Comparison of ENCODE assay signal across 17 cellular contexts in genomic region chr13:40336228-40337221, GRCh38.
DNase-seq lines count a peak whose midpoint lies in the region; ATAC-seq and TF ChIP-seq lines count a peak whose summit lies in the region.
"Had no signal": no experiment of that assay in that cellular context is flagged by ENCODE, and none has a peak within 500 bp of the region (broad histone marks: within the 10 kb centered on the region; RNA-seq: fewer than 3 reads in every experiment).

No MANE protein-coding gene starts in this region.

- H3K4me3 ChIP-seq in GM23338 = no peak overlapping the region
- no peak overlapping the region for H3K4me3 ChIP-seq in liver (ENCODE audit: low read depth in 1 of 3, low read length in 3 of 3)
- no peak overlapping the region for H3K4me3 ChIP-seq in gastrocnemius medialis
- H3K4me3 ChIP-seq: lung, upper lobe of left lung had no signal

- no peaks in the 10 kb centered on the region; the same call in 2 of the 3 replicates for H3K36me3 Mint-ChIP-seq in GM23338 (ENCODE audit: low read depth)
- H3K36me3 Mint-ChIP-seq: T-cell had no signal

- H3K27me3 Mint-ChIP-seq in GM23338 (ENCODE audit: insufficient read depth, low read depth, poor library complexity) = peaks cover 3% of the 10 kb centered on the region
- H3K27me3 Mint-ChIP-seq: stimulated activated naive CD8-positive, alpha-beta T cell treated with anti-CD3 and anti-CD28 coated beads, Interleukin-15, amount 100 ng/mL, for 72 hours; T-cell had no signal

- TF ChIP-seq POLR2A in gastrocnemius medialis (IDR thresholded peaks at IDR 0.05) = no peak

- no peaks in the 10 kb centered on the region for H3K36me3 ChIP-seq in GM23338 (ENCODE audit: insufficient read depth)
- H3K36me3 ChIP-seq in liver (ENCODE audit: control insufficient read depth in 4 of 4, insufficient read depth in 3 of 4, low read depth in 1 of 4, low read length in 3 of 4) = no peaks in the 10 kb centered on the region
- H3K36me3 ChIP-seq in gastrocnemius medialis = no peaks in the 10 kb centered on the region
- H3K36me3 ChIP-seq: upper lobe of left lung had no signal

- peak; percentile 31 to 45 for TF ChIP-seq RAD21 in liver (IDR thresholded peaks at IDR 0.05)

- H3K4me1 ChIP-seq in GM23338 (ENCODE audit: insufficient read depth) (peaks cover 12% of the 10 kb centered on the region), liver (ENCODE audit: control insufficient read depth in 4 of 4, insufficient read depth in 4 of 4, low read length in 3 of 4) (peaks cover 13 to 23% (median 17%) of the 10 kb centered on the region in 4 donors), gastrocnemius medialis (peaks cover 18 to 24% of the 10 kb centered on the region in 2 donors)
- H3K4me1 ChIP-seq: parathyroid adenoma had no signal

- H3K27me3 ChIP-seq in GM23338 (ENCODE audit: insufficient read depth) (no peaks in the 10 kb centered on the region), liver (ENCODE audit: control insufficient read depth in 4 of 4, insufficient read depth in 4 of 4, low read length in 3 of 4) (no peaks in the 10 kb centered on the region), gastrocnemius medialis (no peaks in the 10 kb centered on the region)
- H3K27me3 ChIP-seq: upper lobe of left lung had no signal

- 53% methylated on average over 7 of the region's 7 CpGs for WGBS in liver

- H3K4me2 ChIP-seq in GM23338 = no peak overlapping the region

- ATAC-seq in GM23338 = no peak
- peak in 1 of 2 donors; percentile 40 for ATAC-seq in gastrocnemius medialis
- ATAC-seq in GM19324 (IDR thresholded peaks at IDR 0.05; ENCODE audit: low FRiP score, unreplicated experiment) = no peak
- ATAC-seq: HCT116; stimulated activated naive CD8-positive, alpha-beta T cell treated with anti-CD3 and anti-CD28 coated beads, Interleukin-15, amount 100 ng/mL, for 72 hours had no signal

- H3K4me1 Mint-ChIP-seq in GM23338 = peaks cover 28% of the 10 kb centered on the region

- peak overlapping the region; percentile 23; the same call in 1 of the 2 replicates for H3K27ac Mint-ChIP-seq in GM23338
- H3K27ac Mint-ChIP-seq: T-cell had no signal

- in situ Hi-C loops in gastrocnemius medialis (cut with MboI; ENCODE audit: low sequenced_read_pairs in 4 of 4) = no loop called here

- H3K79me2 ChIP-seq in GM23338 (replicated peaks; ENCODE audit: insufficient read depth) = no peaks in the 10 kb centered on the region
- H3K79me2 ChIP-seq: parathyroid adenoma had no signal

- intact Hi-C loops in gastrocnemius medialis (cut with DNase I; ENCODE audit: low total_unique reads) = no loop called here

- H3K9me2 ChIP-seq in GM23338 (ENCODE audit: insufficient read depth) = peaks cover 19% of the 10 kb centered on the region

- no peak overlapping the region for H3K27ac ChIP-seq in GM23338 (ENCODE audit: low read depth)
- H3K27ac ChIP-seq in liver (ENCODE audit: low read depth in 1 of 2, low read length in 2 of 2) = peak overlapping the region; percentile 17 to 37
- peak overlapping the region; percentile 57 to 78 (median 65) for H3K27ac ChIP-seq in gastrocnemius medialis
- H3K27ac ChIP-seq: parathyroid adenoma, upper lobe of left lung had no signal

- DNase-seq in GM23338 (ENCODE audit: low spot score) (no peak), NCI-H2029 treated with DMSO at 0.1 percent for 48 hours (lab: John Stamatoyannopoulos, UW) (peak; percentile 77), gastrocnemius medialis (no peak), T-helper 2 cell (no peak), retina (no peak)
- DNase-seq: activated CD4-positive, alpha-beta T cell treated with anti-CD3 and anti-CD28 coated beads for 4 hours; Kasumi-1; NCI-H526 treated with DMSO at 0.1 percent for 48 hours; stimulated activated CD4-positive, alpha-beta T cell treated with anti-CD3 and anti-CD28 coated beads, Interleukin-4, amount 100 ng/mL, for 1 hour; stimulated activated naive CD8-positive, alpha-beta T cell treated with anti-CD3 and anti-CD28 coated beads, Interleukin-15, amount 100 ng/mL, for 72 hours; upper lobe of left lung had no signal

- no peak overlapping the region for H3K4me3 Mint-ChIP-seq in GM23338
- H3K4me3 Mint-ChIP-seq: stimulated activated naive CD8-positive, alpha-beta T cell treated with anti-CD3 and anti-CD28 coated beads, Interleukin-15, amount 100 ng/mL, for 72 hours had no signal

- no peak overlapping the region for H3K9ac ChIP-seq in liver (ENCODE audit: low read depth in 1 of 2, low read length in 2 of 2)
- H3K9ac ChIP-seq: parathyroid adenoma had no signal

- no peaks in the 10 kb centered on the region for H3K9me3 ChIP-seq in liver (ENCODE audit: control insufficient read depth in 4 of 4, low read length in 3 of 4)
- H3K9me3 ChIP-seq in gastrocnemius medialis = no peaks in the 10 kb centered on the region
- H3K9me3 ChIP-seq: upper lobe of left lung had no signal

- TF ChIP-seq CTCF in GM23338 (conservative IDR thresholded peaks at IDR 0.05; ENCODE audit: low read depth in 2 of 2) = no peak
- no peak for TF ChIP-seq CTCF in liver (IDR thresholded peaks at IDR 0.05; ENCODE audit: low read depth, low read length, missing input control)
- no peak for TF ChIP-seq CTCF in gastrocnemius medialis (IDR thresholded peaks at IDR 0.05 in 4 of 5, conservative IDR thresholded peaks at IDR 0.05 in 1 of 5)

- no peaks in the 10 kb centered on the region for H4K20me1 ChIP-seq in GM23338 (replicated peaks; ENCODE audit: insufficient read depth)

- no peak overlapping the region for H2AFZ ChIP-seq in GM23338
- H2AFZ ChIP-seq: parathyroid adenoma had no signal

- no peaks in the 10 kb centered on the region; the same call in 2 of the 3 replicates for H3K9me3 Mint-ChIP-seq in GM23338
- H3K9me3 Mint-ChIP-seq: stimulated activated naive CD8-positive, alpha-beta T cell treated with anti-CD3 and anti-CD28 coated beads, Interleukin-15, amount 100 ng/mL, for 72 hours; T-cell had no signal

- H3F3A ChIP-seq in GM23338 (replicated peaks; ENCODE audit: low read depth) = no peaks in the 10 kb centered on the region

TF ChIP-seq in GM23338, 12 proteins besides CTCF, POLR2A, EP300 and RAD21:
- TF ChIP-seq ZNF331 (CRISPR knock-in tag; IDR thresholded peaks at IDR 0.05; ENCODE audit: low read depth) = no peak
- TF ChIP-seq JUNB (IDR thresholded peaks at IDR 0.05; ENCODE audit: unreplicated experiment) = no peak
- TF ChIP-seq, protein P1, sequence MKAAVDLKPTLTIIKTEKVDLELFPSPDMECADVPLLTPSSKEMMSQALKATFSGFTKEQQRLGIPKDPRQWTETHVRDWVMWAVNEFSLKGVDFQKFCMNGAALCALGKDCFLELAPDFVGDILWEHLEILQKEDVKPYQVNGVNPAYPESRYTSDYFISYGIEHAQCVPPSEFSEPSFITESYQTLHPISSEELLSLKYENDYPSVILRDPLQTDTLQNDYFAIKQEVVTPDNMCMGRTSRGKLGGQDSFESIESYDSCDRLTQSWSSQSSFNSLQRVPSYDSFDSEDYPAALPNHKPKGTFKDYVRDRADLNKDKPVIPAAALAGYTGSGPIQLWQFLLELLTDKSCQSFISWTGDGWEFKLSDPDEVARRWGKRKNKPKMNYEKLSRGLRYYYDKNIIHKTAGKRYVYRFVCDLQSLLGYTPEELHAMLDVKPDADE (IDR thresholded peaks at IDR 0.05) = no peak
TF ChIP-seq in GM23338: peak in this region for 0.

TF ChIP-seq in liver, 16 proteins besides CTCF, POLR2A, EP300 and RAD21 (continues in another document):
- peak; percentile 27 for TF ChIP-seq NR2F2 (IDR thresholded peaks at IDR 0.05)
- no peak for TF ChIP-seq GABPA (IDR thresholded peaks at IDR 0.05 in 1 of 2, conservative IDR thresholded peaks at IDR 0.05 in 1 of 2)
- TF ChIP-seq HNF4A (conservative IDR thresholded peaks at IDR 0.05) = peak; percentile 52 to 83
- TF ChIP-seq, protein P2, sequence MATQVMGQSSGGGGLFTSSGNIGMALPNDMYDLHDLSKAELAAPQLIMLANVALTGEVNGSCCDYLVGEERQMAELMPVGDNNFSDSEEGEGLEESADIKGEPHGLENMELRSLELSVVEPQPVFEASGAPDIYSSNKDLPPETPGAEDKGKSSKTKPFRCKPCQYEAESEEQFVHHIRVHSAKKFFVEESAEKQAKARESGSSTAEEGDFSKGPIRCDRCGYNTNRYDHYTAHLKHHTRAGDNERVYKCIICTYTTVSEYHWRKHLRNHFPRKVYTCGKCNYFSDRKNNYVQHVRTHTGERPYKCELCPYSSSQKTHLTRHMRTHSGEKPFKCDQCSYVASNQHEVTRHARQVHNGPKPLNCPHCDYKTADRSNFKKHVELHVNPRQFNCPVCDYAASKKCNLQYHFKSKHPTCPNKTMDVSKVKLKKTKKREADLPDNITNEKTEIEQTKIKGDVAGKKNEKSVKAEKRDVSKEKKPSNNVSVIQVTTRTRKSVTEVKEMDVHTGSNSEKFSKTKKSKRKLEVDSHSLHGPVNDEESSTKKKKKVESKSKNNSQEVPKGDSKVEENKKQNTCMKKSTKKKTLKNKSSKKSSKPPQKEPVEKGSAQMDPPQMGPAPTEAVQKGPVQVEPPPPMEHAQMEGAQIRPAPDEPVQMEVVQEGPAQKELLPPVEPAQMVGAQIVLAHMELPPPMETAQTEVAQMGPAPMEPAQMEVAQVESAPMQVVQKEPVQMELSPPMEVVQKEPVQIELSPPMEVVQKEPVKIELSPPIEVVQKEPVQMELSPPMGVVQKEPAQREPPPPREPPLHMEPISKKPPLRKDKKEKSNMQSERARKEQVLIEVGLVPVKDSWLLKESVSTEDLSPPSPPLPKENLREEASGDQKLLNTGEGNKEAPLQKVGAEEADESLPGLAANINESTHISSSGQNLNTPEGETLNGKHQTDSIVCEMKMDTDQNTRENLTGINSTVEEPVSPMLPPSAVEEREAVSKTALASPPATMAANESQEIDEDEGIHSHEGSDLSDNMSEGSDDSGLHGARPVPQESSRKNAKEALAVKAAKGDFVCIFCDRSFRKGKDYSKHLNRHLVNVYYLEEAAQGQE (IDR thresholded peaks at IDR 0.05) = peak; percentile 42
- TF ChIP-seq YY1 (IDR thresholded peaks at IDR 0.05) = peak; percentile 25
- TF ChIP-seq HNF4G (IDR thresholded peaks at IDR 0.05) = peak; percentile 47
- no peak for TF ChIP-seq FOXA1 (IDR thresholded peaks at IDR 0.05)
- no peak for TF ChIP-seq EGR1 (IDR thresholded peaks at IDR 0.05; ENCODE audit: low read depth in 2 of 2)
- TF ChIP-seq SP1 (IDR thresholded peaks at IDR 0.05) = peak; percentile 90
- TF ChIP-seq, protein P3, sequence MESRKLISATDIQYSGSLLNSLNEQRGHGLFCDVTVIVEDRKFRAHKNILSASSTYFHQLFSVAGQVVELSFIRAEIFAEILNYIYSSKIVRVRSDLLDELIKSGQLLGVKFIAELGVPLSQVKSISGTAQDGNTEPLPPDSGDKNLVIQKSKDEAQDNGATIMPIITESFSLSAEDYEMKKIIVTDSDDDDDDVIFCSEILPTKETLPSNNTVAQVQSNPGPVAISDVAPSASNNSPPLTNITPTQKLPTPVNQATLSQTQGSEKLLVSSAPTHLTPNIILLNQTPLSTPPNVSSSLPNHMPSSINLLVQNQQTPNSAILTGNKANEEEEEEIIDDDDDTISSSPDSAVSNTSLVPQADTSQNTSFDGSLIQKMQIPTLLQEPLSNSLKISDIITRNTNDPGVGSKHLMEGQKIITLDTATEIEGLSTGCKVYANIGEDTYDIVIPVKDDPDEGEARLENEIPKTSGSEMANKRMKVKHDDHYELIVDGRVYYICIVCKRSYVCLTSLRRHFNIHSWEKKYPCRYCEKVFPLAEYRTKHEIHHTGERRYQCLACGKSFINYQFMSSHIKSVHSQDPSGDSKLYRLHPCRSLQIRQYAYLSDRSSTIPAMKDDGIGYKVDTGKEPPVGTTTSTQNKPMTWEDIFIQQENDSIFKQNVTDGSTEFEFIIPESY (IDR thresholded peaks at IDR 0.05) = no peak
